Comparison of ENCODE assay signal across 9 cellular contexts in genomic region chr12:48970702-48971334, GRCh38. TPM values are rescaled to one million over a fixed set of nuclear protein-coding genes. Genes with fewer than 3 reads are reported as not detected.
DNase-seq lines count a peak whose midpoint lies in the region; ATAC-seq, FAIRE-seq and TF ChIP-seq lines count a peak whose summit lies in the region.
"Had no signal": no experiment of that assay in that cellular context is flagged by ENCODE, and none has a peak within 500 bp of the region (broad histone marks: within the 10 kb centered on the region; RNA-seq: fewer than 3 reads in every experiment).

No MANE protein-coding gene starts in this region.

- FAIRE-seq in H1 (lab: Jason Lieb, UNC), result no peak

- TF ChIP-seq CTCF in SK-N-SH (IDR thresholded peaks at IDR 0.05) (no peak), MM.1S (IDR thresholded peaks at IDR 0.05; ENCODE audit: low read length) (no peak), H1 (IDR thresholded peaks at IDR 0.05; ENCODE audit: control extremely low read depth in 1 of 3, insufficient read depth in 1 of 3, low read depth in 1 of 3, low read length in 3 of 3) (no peak)

- H3K4me1 ChIP-seq in SK-N-SH (ENCODE audit: control insufficient read depth in 1 of 2, insufficient read depth in 2 of 2, low read depth in 1 of 2, low read length in 1 of 2) (peaks cover 0 to 13% of the 10 kb centered on the region in 2 experiments; a peak in 1 of 4 replicates), MM.1S (ENCODE audit: low read length) (peaks cover 15% of the 10 kb centered on the region), H1 (replicated peaks in 1 of 4; ENCODE audit: control insufficient read depth in 3 of 4, insufficient read depth in 4 of 4, low read length in 3 of 4) (peaks cover 24 to 45% (median 40%) of the 10 kb centered on the region in 4 experiments), rectal smooth muscle tissue (ENCODE audit: control insufficient read depth, insufficient read depth, low read length) (no peaks in the 10 kb centered on the region)

- peak overlapping the region; percentile 68; the same call in 1 of the 2 replicates for H2BK12ac ChIP-seq in H1 (ENCODE audit: low read depth, low read length)

- no peak overlapping the region for H3K56ac ChIP-seq in H1 (replicated peaks; ENCODE audit: insufficient read length, low read depth, low read length)

- peaks cover 6% of the 10 kb centered on the region; the same call in 1 of the 2 replicates for H3K23me2 ChIP-seq in H1 (ENCODE audit: low read depth, low read length)

- H2BK120ac ChIP-seq in H1 (replicated peaks; ENCODE audit: low read depth, low read length), result no peak overlapping the region

- H3K27ac ChIP-seq in SK-N-SH (ENCODE audit: low read depth in 2 of 2, low read length in 1 of 2) (no peak overlapping the region), MM.1S (ENCODE audit: low read length) (no peak overlapping the region), H1 (ENCODE audit: low read depth, low read length) (no peak overlapping the region), rectal smooth muscle tissue (ENCODE audit: low read depth, low read length) (no peak overlapping the region)

- peak; percentile 39 for DNase-seq in SK-N-SH
- no peak for DNase-seq in MM.1S
- no peak for DNase-seq in H1 (ENCODE audit: low read depth in 1 of 2, low spot score in 2 of 2)
- DNase-seq in GM19238 (ENCODE audit: insufficient read length, low spot score), result no peak
- no peak for DNase-seq in activated CD4-positive, alpha-beta T cell treated with anti-CD3 and anti-CD28 coated beads, Interleukin-2, amount 50 U/mL, for 1 hour
- DNase-seq: NCI-H345 had no signal

- no peak overlapping the region for H3K14ac ChIP-seq in H1 (ENCODE audit: insufficient read length)

- H3K9me2 ChIP-seq in SK-N-SH (no peaks in the 10 kb centered on the region), MM.1S (replicated peaks; ENCODE audit: insufficient read depth, low read length) (no peaks in the 10 kb centered on the region)

- H3F3A ChIP-seq in SK-N-SH (replicated peaks; ENCODE audit: insufficient read depth) (peaks cover 10% of the 10 kb centered on the region), MM.1S (ENCODE audit: insufficient read depth, low read length) (no peaks in the 10 kb centered on the region)

- H2BK20ac ChIP-seq in H1 (ENCODE audit: low read length), result 0 out of 2 replicates have a peak overlapping the region, but pooled peaks have one; percentile 40

- CTCF ChIA-PET in SK-N-SH (lab: Yijun Ruan, JAX) (interaction anchor here (1.0 to 32.2 kb wide), 4 partner anchors 13 to 117 kb away, joined by 3 to 935 read pairs (median 14); partner anchors contain the start of genes ARF3, DDN and WNT1), H1 (lab: Charles Lee; ENCODE audit: partially characterized antibody) (interaction anchor here (0.6 to 40.8 kb wide), 14 partner anchors 11 to 372 kb away, joined by 3 to 1336 read pairs (median 3); partner anchors contain the start of genes ARF3, DDN and WNT1)

- H3K9ac ChIP-seq in SK-N-SH (no peak overlapping the region), MM.1S (ENCODE audit: low read length) (no peak overlapping the region), H1 (replicated peaks in 1 of 4; ENCODE audit: extremely low read depth in 1 of 4, low read depth in 3 of 4, low read length in 3 of 4) (0 out of 7 replicates have a peak overlapping the region, but pooled peaks of 1 of the 4 experiments have one; percentile 13), rectal smooth muscle tissue (ENCODE audit: low read length) (no peak overlapping the region)

- no peak for ATAC-seq in SK-N-SH treated with all-trans-retinoic acid at 6 μM for 48 hours
- no peak for ATAC-seq in GM18517 (IDR thresholded peaks at IDR 0.05; ENCODE audit: unreplicated experiment)

- H2AFZ ChIP-seq in SK-N-SH (ENCODE audit: low read depth) (no peak overlapping the region), MM.1S (ENCODE audit: low read length) (no peak overlapping the region), H1 (ENCODE audit: low read length) (no peak overlapping the region)

- H3K79me1 ChIP-seq in H1 (ENCODE audit: low read depth, low read length), result no peaks in the 10 kb centered on the region

- H3K4me2 ChIP-seq in SK-N-SH (peak overlapping the region; percentile 78), MM.1S (ENCODE audit: low read depth, low read length) (peak overlapping the region; percentile 82; the same call in 1 of the 2 replicates), H1 (ENCODE audit: insufficient read depth in 1 of 2, low read depth in 2 of 2, low read length in 2 of 2) (peak overlapping the region; percentile 87 to 96)

- peak overlapping the region in 1 of 2 experiments; percentile 44; a peak in 2 of 4 replicates for H3K4me3 ChIP-seq in SK-N-SH (ENCODE audit: low read depth in 2 of 2, low read length in 1 of 2)
- peak overlapping the region; percentile 46; the same call in 1 of the 2 replicates for H3K4me3 ChIP-seq in MM.1S (ENCODE audit: low read length)
- peak overlapping the region; percentile 37 to 56 (median 44) for H3K4me3 ChIP-seq in H1 (ENCODE audit: extremely low read depth in 1 of 4, insufficient read depth in 2 of 4, low read depth in 3 of 4, low read length in 4 of 4)
- H3K4me3 ChIP-seq in rectal smooth muscle tissue (ENCODE audit: low read length), result peak overlapping the region; percentile 45

- H3K27me3 ChIP-seq in SK-N-SH (ENCODE audit: insufficient read depth) (peaks cover 38% of the 10 kb centered on the region; the same call in 1 of the 2 replicates), MM.1S (replicated peaks; ENCODE audit: insufficient read depth, low read length) (peaks cover 58% of the 10 kb centered on the region), H1 (replicated peaks in 1 of 4; ENCODE audit: control insufficient read depth in 3 of 4, extremely low read depth in 1 of 4, insufficient read depth in 3 of 4, low read length in 3 of 4) (peaks cover 50 to 89% (median 87%) of the 10 kb centered on the region in 4 experiments), rectal smooth muscle tissue (ENCODE audit: control insufficient read depth, insufficient read depth, low read length) (peaks cover 33% of the 10 kb centered on the region)

- H2AK5ac ChIP-seq in H1 (ENCODE audit: low read depth, low read length), result no peak overlapping the region

- H3K9me3 ChIP-seq in SK-N-SH (no peaks in the 10 kb centered on the region), MM.1S (replicated peaks; ENCODE audit: insufficient read depth, low read length) (no peaks in the 10 kb centered on the region), H1 (ENCODE audit: insufficient read depth in 2 of 2, low read depth in 1 of 2, low read length in 1 of 2) (no peaks in the 10 kb centered on the region)

- POLR2A ChIA-PET in SK-N-SH (lab: Yijun Ruan, JAX) (no interaction called here), H1 (lab: Charles Lee; ENCODE audit: partially characterized antibody) (interaction anchor here (1.0 to 6.9 kb wide), 6 partner anchors 10 to 140 kb away, joined by 3 to 65 read pairs (median 10); partner anchors contain the start of genes ARF3, FKBP11 and RND1)

- no peak overlapping the region for H4K5ac ChIP-seq in H1 (ENCODE audit: insufficient read length, low read depth, low read length)

- H4K20me1 ChIP-seq in SK-N-SH (ENCODE audit: insufficient read depth) (no peaks in the 10 kb centered on the region), MM.1S (ENCODE audit: insufficient read depth, low read length) (no peaks in the 10 kb centered on the region), H1 (replicated peaks in 1 of 2; ENCODE audit: control insufficient read depth in 1 of 2, insufficient read depth in 2 of 2, low read length in 2 of 2) (peaks cover under 1 to 10% of the 10 kb centered on the region in 2 experiments)

- 52% methylated on average over 10 of the region's 10 CpGs for WGBS in SK-N-SH (ENCODE audit: low lambda C conversion rate)
- WGBS in H1 (ENCODE audit: extremely low coverage in 1 of 2, insufficient coverage in 1 of 2, insufficient read length in 1 of 2, insufficient replicate concordance in 2 of 2, low coverage in 1 of 2, low lambda C conversion rate in 2 of 2, missing lambda C conversion rate in 1 of 2), 2 experiments, result 4% methylated on average over 10 of the region's 10 CpGs; no CpG with 5 or more reads in 1 of the 2 experiments

- H3K23ac ChIP-seq in H1 (ENCODE audit: insufficient read length), result no peak overlapping the region

- H3K36me3 ChIP-seq in SK-N-SH (replicated peaks in 1 of 2; ENCODE audit: control insufficient read depth in 1 of 2, insufficient read depth in 2 of 2, low read length in 1 of 2), result no peaks in the 10 kb centered on the region
- no peaks in the 10 kb centered on the region for H3K36me3 ChIP-seq in MM.1S (replicated peaks; ENCODE audit: insufficient read depth, low read length)
- H3K36me3 ChIP-seq in H1 (ENCODE audit: control insufficient read depth in 2 of 4, insufficient read depth in 4 of 4, low read length in 3 of 4), result no peaks in the 10 kb centered on the region; a peak in 1 of 8 replicates
- H3K36me3 ChIP-seq in rectal smooth muscle tissue (ENCODE audit: control insufficient read depth, insufficient read depth, low read length), result no peaks in the 10 kb centered on the region

- TF ChIP-seq RAD21 in SK-N-SH (IDR thresholded peaks at IDR 0.05; ENCODE audit: low read length) (no peak), H1 (IDR thresholded peaks at IDR 0.05 in 1 of 2, conservative IDR thresholded peaks at IDR 0.05 in 1 of 2; ENCODE audit: low read depth in 2 of 2, low read length in 2 of 2) (no peak)

- H3K79me2 ChIP-seq in SK-N-SH (ENCODE audit: insufficient read depth), result no peaks in the 10 kb centered on the region
- no peaks in the 10 kb centered on the region for H3K79me2 ChIP-seq in MM.1S (ENCODE audit: low read length)
- no peaks in the 10 kb centered on the region for H3K79me2 ChIP-seq in H1 (ENCODE audit: control insufficient read depth in 1 of 2, insufficient read depth in 2 of 2, low read length in 2 of 2)

- H2BK15ac ChIP-seq in H1 (ENCODE audit: low read length), result peak overlapping the region; percentile 19; the same call in 1 of the 2 replicates

- no peak overlapping the region for H4K91ac ChIP-seq in H1 (replicated peaks; ENCODE audit: insufficient read length, low read length)

- H3K18ac ChIP-seq in H1 (ENCODE audit: extremely low read depth, low read length), result peak overlapping the region; percentile 13; the same call in 1 of the 2 replicates

- H2BK5ac ChIP-seq in H1 (ENCODE audit: low read depth, low read length), result no peak overlapping the region

- TF ChIP-seq EP300 in SK-N-SH (IDR thresholded peaks at IDR 0.05; ENCODE audit: borderline replicate concordance in 1 of 2, low read depth in 1 of 2, low read length in 1 of 2), result no peak
- no peak for TF ChIP-seq EP300 in H1 (IDR thresholded peaks at IDR 0.05; ENCODE audit: borderline replicate concordance in 1 of 2, low read depth in 2 of 2, low read length in 2 of 2)

- H3K4ac ChIP-seq in H1 (replicated peaks; ENCODE audit: insufficient read length, low read depth, low read length), result no peak overlapping the region

- no peak overlapping the region for H4K8ac ChIP-seq in H1 (ENCODE audit: extremely low read depth, insufficient read depth, low read length)

- no peak for TF ChIP-seq POLR2A in H1 (IDR thresholded peaks at IDR 0.05; ENCODE audit: control extremely low read depth in 1 of 2, low read depth in 2 of 2, low read length in 2 of 2)

RNA-seq across cellular contexts. Expression of gene WNT10B, which starts 0.7 kb away (rescaled TPM):
- polyA plus RNA-seq in SK-N-SH (2012; rRNA removed), result 0.11 and 0.18 TPM in 2 replicates
- polyA plus RNA-seq in SK-N-SH (2012; cell fraction: cytosol; rRNA removed), result 0.08 and 0.23 TPM in 2 replicates
- 0.33 and 0.54 TPM in 2 replicates for polyA plus RNA-seq in SK-N-SH (2012; cell fraction: nucleus; rRNA removed)
- 0.25 and 0.26 TPM in 2 replicates for total RNA-seq in H1 (2021; fragmentation: NEBNext Ultra II Directional; extraction: Animal tissue kit (Norgen Biotek cat#: 25700))
- 1.8 and 1.9 TPM in 2 replicates for polyA plus RNA-seq in H1 (2011; rRNA removed)
- 1.5 TPM for polyA plus RNA-seq in H1 (2011; cell fraction: cytosol; rRNA removed)
- 1.5 TPM for polyA plus RNA-seq in H1 (2011; cell fraction: nucleus; rRNA removed)
- polyA plus RNA-seq in H1 (2012, experiment 1 of 2), result 0.76 to 1.6 TPM (median 1.5 TPM) in 4 replicates
- 1.1 TPM for polyA plus RNA-seq in H1 (2012, experiment 2 of 2)
- polyA plus RNA-seq in H1 (2013, experiment 1 of 2), result 0.04 TPM
- polyA plus RNA-seq in H1 (2013, experiment 2 of 2), result 0.06 TPM
- polyA minus RNA-seq in H1 (2011; rRNA and poly(A)+ RNA removed), result 0.16 and 0.54 TPM in 2 replicates
- 1.6 TPM for polyA minus RNA-seq in H1 (2011; cell fraction: cytosol; rRNA and poly(A)+ RNA removed)
- polyA minus RNA-seq in H1 (2011; cell fraction: nucleus; rRNA and poly(A)+ RNA removed), result 0.30 TPM

RNA-seq across cellular contexts. Expression of gene WNT1, which starts 7.3 kb away (rescaled TPM):
- polyA plus RNA-seq in SK-N-SH (2012; rRNA removed) (not detected in 2 replicates), H1 (2011; rRNA removed) (not detected in 2 replicates)
- not detected in 2 replicates for polyA plus RNA-seq in SK-N-SH (2012; cell fraction: cytosol; rRNA removed)
- not detected in 2 replicates for polyA plus RNA-seq in SK-N-SH (2012; cell fraction: nucleus; rRNA removed)
- not detected in 2 replicates for total RNA-seq in H1 (2021; fragmentation: NEBNext Ultra II Directional; extraction: Animal tissue kit (Norgen Biotek cat#: 25700))
- polyA plus RNA-seq in H1 (2011; cell fraction: cytosol; rRNA removed), result not detected
- not detected for polyA plus RNA-seq in H1 (2011; cell fraction: nucleus; rRNA removed)
- polyA plus RNA-seq in H1 (2012, experiment 1 of 2), result not detected in 4 replicates
- polyA plus RNA-seq in H1 (2012, experiment 2 of 2), result not detected
- polyA plus RNA-seq in H1 (2013, experiment 1 of 2), result not detected
- not detected for polyA plus RNA-seq in H1 (2013, experiment 2 of 2)
- not detected in 2 replicates for polyA minus RNA-seq in H1 (2011; rRNA and poly(A)+ RNA removed)
- polyA minus RNA-seq in H1 (2011; cell fraction: cytosol; rRNA and poly(A)+ RNA removed), result not detected
- not detected for polyA minus RNA-seq in H1 (2011; cell fraction: nucleus; rRNA and poly(A)+ RNA removed)

RNA-seq across cellular contexts. Expression of gene ARF3, which starts 13.5 kb away (rescaled TPM):
- polyA plus RNA-seq in SK-N-SH (2012; rRNA removed), result 204 and 261 TPM in 2 replicates
- 191 and 203 TPM in 2 replicates for polyA plus RNA-seq in SK-N-SH (2012; cell fraction: cytosol; rRNA removed)
- polyA plus RNA-seq in SK-N-SH (2012; cell fraction: nucleus; rRNA removed), result 152 and 174 TPM in 2 replicates
- total RNA-seq in H1 (2021; fragmentation: NEBNext Ultra II Directional; extraction: Animal tissue kit (Norgen Biotek cat#: 25700)), result 250 and 251 TPM in 2 replicates
- 231 and 262 TPM in 2 replicates for polyA plus RNA-seq in H1 (2011; rRNA removed)
- polyA plus RNA-seq in H1 (2011; cell fraction: cytosol; rRNA removed), result 269 TPM
- polyA plus RNA-seq in H1 (2011; cell fraction: nucleus; rRNA removed), result 156 TPM
- polyA plus RNA-seq in H1 (2012, experiment 1 of 2), result 234 to 285 TPM (median 262 TPM) in 4 replicates
- polyA plus RNA-seq in H1 (2012, experiment 2 of 2), result 231 TPM
- 84.2 TPM for polyA plus RNA-seq in H1 (2013, experiment 1 of 2)
- polyA plus RNA-seq in H1 (2013, experiment 2 of 2), result 90.0 TPM
- polyA minus RNA-seq in H1 (2011; rRNA and poly(A)+ RNA removed), result 191 and 260 TPM in 2 replicates
- polyA minus RNA-seq in H1 (2011; cell fraction: cytosol; rRNA and poly(A)+ RNA removed), result 89.5 TPM
- 68.0 TPM for polyA minus RNA-seq in H1 (2011; cell fraction: nucleus; rRNA and poly(A)+ RNA removed)

RNA-seq across cellular contexts. Expression of gene DDN, which starts 28.4 kb away (rescaled TPM):
- polyA plus RNA-seq in SK-N-SH (2012; rRNA removed) (0.20 and 0.24 TPM in 2 replicates), H1 (2011; rRNA removed) (0.14 and 0.20 TPM in 2 replicates)
- polyA plus RNA-seq in SK-N-SH (2012; cell fraction: cytosol; rRNA removed), result 0.17 TPM in 2 replicates
- polyA plus RNA-seq in SK-N-SH (2012; cell fraction: nucleus; rRNA removed), result 0.99 and 1.4 TPM in 2 replicates
- 0.21 and 0.30 TPM in 2 replicates for total RNA-seq in H1 (2021; fragmentation: NEBNext Ultra II Directional; extraction: Animal tissue kit (Norgen Biotek cat#: 25700))
- polyA plus RNA-seq in H1 (2011; cell fraction: cytosol; rRNA removed), result 0.23 TPM
- polyA plus RNA-seq in H1 (2011; cell fraction: nucleus; rRNA removed), result 0.26 TPM
- polyA plus RNA-seq in H1 (2012, experiment 1 of 2), result 0.19 to 0.25 TPM (median 0.23 TPM) in 3 of 4 replicates, not detected in the other
- 0.29 TPM for polyA plus RNA-seq in H1 (2012, experiment 2 of 2)
- 0.08 TPM for polyA plus RNA-seq in H1 (2013, experiment 1 of 2)
- polyA plus RNA-seq in H1 (2013, experiment 2 of 2), result 0.11 TPM
- polyA minus RNA-seq in H1 (2011; rRNA and poly(A)+ RNA removed), result 0.05 and 0.09 TPM in 2 replicates
- not detected for polyA minus RNA-seq in H1 (2011; cell fraction: cytosol; rRNA and poly(A)+ RNA removed)
- 0.20 TPM for polyA minus RNA-seq in H1 (2011; cell fraction: nucleus; rRNA and poly(A)+ RNA removed)

RNA-seq across cellular contexts. Expression of gene FKBP11, which starts 45.5 kb away (rescaled TPM):
- polyA plus RNA-seq in SK-N-SH (2012; rRNA removed) (23.7 and 28.5 TPM in 2 replicates), H1 (2011; rRNA removed) (45.7 and 53.9 TPM in 2 replicates)
- polyA plus RNA-seq in SK-N-SH (2012; cell fraction: cytosol; rRNA removed), result 12.1 and 14.1 TPM in 2 replicates
- polyA plus RNA-seq in SK-N-SH (2012; cell fraction: nucleus; rRNA removed), result 144 and 155 TPM in 2 replicates
- total RNA-seq in H1 (2021; fragmentation: NEBNext Ultra II Directional; extraction: Animal tissue kit (Norgen Biotek cat#: 25700)), result 65.1 and 75.6 TPM in 2 replicates
- 41.4 TPM for polyA plus RNA-seq in H1 (2011; cell fraction: cytosol; rRNA removed)
- 74.7 TPM for polyA plus RNA-seq in H1 (2011; cell fraction: nucleus; rRNA removed)
- 69.5 to 77.3 TPM (median 76.2 TPM) in 4 replicates for polyA plus RNA-seq in H1 (2012, experiment 1 of 2)
- polyA plus RNA-seq in H1 (2012, experiment 2 of 2), result 75.8 TPM
- polyA plus RNA-seq in H1 (2013, experiment 1 of 2), result 133 TPM
- polyA plus RNA-seq in H1 (2013, experiment 2 of 2), result 163 TPM
- polyA minus RNA-seq in H1 (2011; rRNA and poly(A)+ RNA removed), result 31.9 and 35.7 TPM in 2 replicates
- 34.4 TPM for polyA minus RNA-seq in H1 (2011; cell fraction: cytosol; rRNA and poly(A)+ RNA removed)
- 30.8 TPM for polyA minus RNA-seq in H1 (2011; cell fraction: nucleus; rRNA and poly(A)+ RNA removed)
